In the genomic region with DNA sequence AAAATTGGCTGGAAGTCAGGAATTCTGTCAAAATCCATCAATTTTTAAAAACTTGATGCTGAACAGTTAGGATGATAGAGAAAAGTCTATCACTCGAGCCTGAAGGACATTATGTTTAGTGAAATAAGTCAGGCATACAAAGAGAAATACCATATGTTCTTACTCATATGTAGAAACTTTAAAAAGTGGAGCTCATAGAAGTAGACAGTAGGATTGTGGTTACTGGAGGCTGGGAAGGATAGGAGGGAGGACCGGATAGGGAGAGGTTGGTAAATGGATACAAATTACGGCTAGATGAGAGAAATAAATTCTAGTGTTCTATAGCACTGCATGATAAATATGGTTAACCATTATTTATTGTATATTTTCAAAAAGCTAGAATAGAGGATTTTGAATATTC, we compare ENCODE assay signal across 23 cellular contexts.
DNase-seq lines count a peak whose midpoint lies in the region; ATAC-seq and TF ChIP-seq lines count a peak whose summit lies in the region.
"Had no signal": no experiment of that assay in that cellular context is flagged by ENCODE, and none has a peak within 500 bp of the region (broad histone marks: within the 10 kb centered on the region; RNA-seq: fewer than 3 reads in every experiment).

No MANE protein-coding gene starts in this region.

- no peak overlapping the region for H3K4me3 ChIP-seq in adrenal gland
- H3K4me3 ChIP-seq: A549, BLaER1 had no signal

- intact Hi-C loops in adrenal gland (cut with DNase I) = no loop called here

- H3K4me1 ChIP-seq in adrenal gland (replicated peaks in 1 of 2) = no peaks in the 10 kb centered on the region
- H3K4me1 ChIP-seq: A549, BE2C, BLaER1 had no signal

- TF ChIP-seq POLR2A in adrenal gland (IDR thresholded peaks at IDR 0.05) = no peak

- H3K27ac ChIP-seq in adrenal gland = no peak overlapping the region
- H3K27ac ChIP-seq: 22Rv1, A549, BLaER1 had no signal

- H3K9me3 ChIP-seq in adrenal gland (replicated peaks in 1 of 3) = no peaks in the 10 kb centered on the region
- H3K9me3 ChIP-seq: A549, BE2C, BLaER1 had no signal

- WGBS in adrenal gland, 4 donors = 76 to 88% (median 78%) methylated on average over 3 of the region's 3 CpGs

- TF ChIP-seq CTCF in adrenal gland (IDR thresholded peaks at IDR 0.05) = no peak

- peak; percentile 85 for ATAC-seq in SK-N-SH treated with all-trans-retinoic acid at 6 μM for 48 hours
- no peak for ATAC-seq in HG03378 (IDR thresholded peaks at IDR 0.05; ENCODE audit: unreplicated experiment)
- ATAC-seq: A549 had no signal

- no peaks in the 10 kb centered on the region for H3K27me3 ChIP-seq in adrenal gland
- H3K27me3 ChIP-seq: BE2C, BLaER1 had no signal

- no peaks in the 10 kb centered on the region for H3K36me3 ChIP-seq in adrenal gland (replicated peaks in 1 of 2)
- H3K36me3 ChIP-seq: BE2C, BLaER1 had no signal

- DNase-seq in Daoy (ENCODE audit: low read depth) (peak; percentile 4), RPMI7951 (ENCODE audit: low read depth) (peak; percentile 75), glomerular visceral epithelial cell (ENCODE audit: extremely low spot score) (peak; percentile 50), adrenal gland (no peak), AG20443 (ENCODE audit: low spot score) (no peak)
- no peak for DNase-seq in activated effector memory CD4-positive, alpha-beta T cell treated with Interleukin-2 at 50 U/mL for 16 hours
- DNase-seq: BE2C; C1 segment of cervical spinal cord; CD4-positive, alpha-beta memory T cell; CD4-positive, CD25-positive, alpha-beta regulatory T cell; CD8-positive, alpha-beta memory T cell; COR-L47; DMS 273 treated with DMSO at 0.1 percent for 48 hours; DMS153; DMS53; DMS79; DND-41; GF-D8 had no signal

TF ChIP-seq in SK-N-SH treated with all-trans-retinoic acid at 6 μM for 48 hours, 23 proteins besides CTCF, POLR2A, EP300 and RAD21:
- TF ChIP-seq PATZ1 (CRISPR knock-in tag; IDR thresholded peaks at IDR 0.05; ENCODE audit: borderline replicate concordance) (no peak), GLIS3 (CRISPR knock-in tag; IDR thresholded peaks at IDR 0.05) (no peak)
- TF ChIP-seq, protein P1, sequence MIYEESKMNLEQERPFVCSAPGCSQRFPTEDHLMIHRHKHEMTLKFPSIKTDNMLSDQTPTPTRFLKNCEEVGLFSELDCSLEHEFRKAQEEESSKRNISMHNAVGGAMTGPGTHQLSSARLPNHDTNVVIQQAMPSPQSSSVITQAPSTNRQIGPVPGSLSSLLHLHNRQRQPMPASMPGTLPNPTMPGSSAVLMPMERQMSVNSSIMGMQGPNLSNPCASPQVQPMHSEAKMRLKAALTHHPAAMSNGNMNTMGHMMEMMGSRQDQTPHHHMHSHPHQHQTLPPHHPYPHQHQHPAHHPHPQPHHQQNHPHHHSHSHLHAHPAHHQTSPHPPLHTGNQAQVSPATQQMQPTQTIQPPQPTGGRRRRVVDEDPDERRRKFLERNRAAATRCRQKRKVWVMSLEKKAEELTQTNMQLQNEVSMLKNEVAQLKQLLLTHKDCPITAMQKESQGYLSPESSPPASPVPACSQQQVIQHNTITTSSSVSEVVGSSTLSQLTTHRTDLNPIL (CRISPR knock-in tag; IDR thresholded peaks at IDR 0.05; ENCODE audit: low read depth) = no peak

Comparison
In these comparisons a context has a peak if more than half of its experiments do, and no peak if none do; other contexts are left out.
1. DNase-seq: peak in Daoy (single experiment), RPMI7951 (single experiment) and glomerular visceral epithelial cell (single experiment); none in adrenal gland (0 of 7), AG20443 (single experiment) and activated effector memory CD4-positive, alpha-beta T cell treated with Interleukin-2 at 50 U/mL for 16 hours (single experiment).